Comparison of ENCODE assay signal across 1 cellular context in genomic region chr6:138569970-138570715, GRCh38.
TF ChIP-seq lines count a peak whose summit lies in the region.

No MANE protein-coding gene starts in this region.

TF ChIP-seq in HepG2, 621 proteins besides CTCF, POLR2A, EP300 and RAD21 (continued from another document and continues in another):
- TF ChIP-seq, protein P1, sequence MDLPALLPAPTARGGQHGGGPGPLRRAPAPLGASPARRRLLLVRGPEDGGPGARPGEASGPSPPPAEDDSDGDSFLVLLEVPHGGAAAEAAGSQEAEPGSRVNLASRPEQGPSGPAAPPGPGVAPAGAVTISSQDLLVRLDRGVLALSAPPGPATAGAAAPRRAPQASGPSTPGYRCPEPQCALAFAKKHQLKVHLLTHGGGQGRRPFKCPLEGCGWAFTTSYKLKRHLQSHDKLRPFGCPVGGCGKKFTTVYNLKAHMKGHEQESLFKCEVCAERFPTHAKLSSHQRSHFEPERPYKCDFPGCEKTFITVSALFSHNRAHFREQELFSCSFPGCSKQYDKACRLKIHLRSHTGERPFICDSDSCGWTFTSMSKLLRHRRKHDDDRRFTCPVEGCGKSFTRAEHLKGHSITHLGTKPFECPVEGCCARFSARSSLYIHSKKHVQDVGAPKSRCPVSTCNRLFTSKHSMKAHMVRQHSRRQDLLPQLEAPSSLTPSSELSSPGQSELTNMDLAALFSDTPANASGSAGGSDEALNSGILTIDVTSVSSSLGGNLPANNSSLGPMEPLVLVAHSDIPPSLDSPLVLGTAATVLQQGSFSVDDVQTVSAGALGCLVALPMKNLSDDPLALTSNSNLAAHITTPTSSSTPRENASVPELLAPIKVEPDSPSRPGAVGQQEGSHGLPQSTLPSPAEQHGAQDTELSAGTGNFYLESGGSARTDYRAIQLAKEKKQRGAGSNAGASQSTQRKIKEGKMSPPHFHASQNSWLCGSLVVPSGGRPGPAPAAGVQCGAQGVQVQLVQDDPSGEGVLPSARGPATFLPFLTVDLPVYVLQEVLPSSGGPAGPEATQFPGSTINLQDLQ (CRISPR knock-in tag; IDR thresholded peaks at IDR 0.05): no peak
- TF ChIP-seq ZFP41 (CRISPR knock-in tag; IDR thresholded peaks at IDR 0.05; ENCODE audit: borderline replicate concordance) (no peak), ZMYM3 (CRISPR knock-in tag; IDR thresholded peaks at IDR 0.05) (no peak), ZNF773 (CRISPR knock-in tag; IDR thresholded peaks at IDR 0.05; ENCODE audit: borderline replicate concordance) (no peak), FOXP1 (IDR thresholded peaks at IDR 0.05) (no peak), FOXP1 (CRISPR knock-in tag; IDR thresholded peaks at IDR 0.05) (no peak; the same call in 1 of the 2 replicates), ZNF816 (CRISPR knock-in tag; IDR thresholded peaks at IDR 0.05; ENCODE audit: borderline replicate concordance) (no peak), ZNF337 (CRISPR knock-in tag; IDR thresholded peaks at IDR 0.05; ENCODE audit: borderline replicate concordance, low read depth) (no peak), ZNF549 (CRISPR knock-in tag; IDR thresholded peaks at IDR 0.05) (no peak), GTF2F1 (IDR thresholded peaks at IDR 0.05; ENCODE audit: low read length) (no peak), TP53 (CRISPR knock-in tag; conservative IDR thresholded peaks at IDR 0.05) (no peak), ARID3A (IDR thresholded peaks at IDR 0.05; ENCODE audit: low read depth, low read length) (peak; percentile 84), SRSF9 (IDR thresholded peaks at IDR 0.05; ENCODE audit: borderline replicate concordance, insufficient read depth, low read depth, low read length, poor library complexity, severe bottlenecking) (no peak), ZNF460 (CRISPR knock-in tag; IDR thresholded peaks at IDR 0.05; ENCODE audit: borderline replicate concordance) (no peak), PHF20 (CRISPR knock-in tag; IDR thresholded peaks at IDR 0.05) (no peak), PLRG1 (conservative IDR thresholded peaks at IDR 0.05) (no peak), SIX4 (CRISPR knock-in tag; IDR thresholded peaks at IDR 0.05) (no peak), GFI1 (CRISPR knock-in tag; IDR thresholded peaks at IDR 0.05; ENCODE audit: borderline replicate concordance) (peak; percentile 18; the same call in 1 of the 2 replicates), TRIM24 (CRISPR knock-in tag; IDR thresholded peaks at IDR 0.05) (no peak), ZNF256 (CRISPR knock-in tag; conservative IDR thresholded peaks at IDR 0.05) (no peak), FOXK1 (CRISPR knock-in tag; IDR thresholded peaks at IDR 0.05; ENCODE audit: borderline replicate concordance, low read depth) (no peak; the same call in 1 of the 2 replicates), AKAP8 (CRISPR knock-in tag; IDR thresholded peaks at IDR 0.05) (no peak), GPN1 (CRISPR knock-in tag; IDR thresholded peaks at IDR 0.05; ENCODE audit: borderline replicate concordance) (no peak), SMARCE1 (IDR thresholded peaks at IDR 0.05; ENCODE audit: borderline replicate concordance) (no peak), ZNF724P (CRISPR knock-in tag; IDR thresholded peaks at IDR 0.05; ENCODE audit: borderline replicate concordance) (no peak), MED1 (CRISPR knock-in tag; IDR thresholded peaks at IDR 0.05) (no peak; the same call in 1 of the 2 replicates), TBP (CRISPR knock-in tag; IDR thresholded peaks at IDR 0.05) (no peak), ZNF274 (CRISPR knock-in tag; IDR thresholded peaks at IDR 0.05) (no peak), HNF4G (IDR thresholded peaks at IDR 0.05; ENCODE audit: borderline replicate concordance, low read depth, low read length) (no peak), HNF4G (CRISPR knock-in tag; IDR thresholded peaks at IDR 0.05; ENCODE audit: borderline replicate concordance, low read depth) (no peak), NCOR1 (IDR thresholded peaks at IDR 0.05; ENCODE audit: borderline replicate concordance, low read length) (peak; percentile 81; the same call in 1 of the 2 replicates), RXRA (CRISPR knock-in tag; IDR thresholded peaks at IDR 0.05) (no peak), GABPB1 (CRISPR knock-in tag; IDR thresholded peaks at IDR 0.05) (no peak), ARHGAP35 (CRISPR knock-in tag; IDR thresholded peaks at IDR 0.05; ENCODE audit: borderline replicate concordance) (no peak), CHCHD3 (CRISPR knock-in tag; IDR thresholded peaks at IDR 0.05) (no peak), TEAD2 (CRISPR knock-in tag; IDR thresholded peaks at IDR 0.05) (no peak), PRPF4 (IDR thresholded peaks at IDR 0.05; ENCODE audit: low read depth, low read length, poor library complexity, severe bottlenecking) (no peak), ARID2 (CRISPR knock-in tag; IDR thresholded peaks at IDR 0.05; ENCODE audit: borderline replicate concordance) (no peak), DPF2 (CRISPR knock-in tag; IDR thresholded peaks at IDR 0.05; ENCODE audit: borderline replicate concordance, low read depth) (0 out of 2 replicates have a peak, but pooled peaks have one; percentile 38)
- TF ChIP-seq, protein P2, sequence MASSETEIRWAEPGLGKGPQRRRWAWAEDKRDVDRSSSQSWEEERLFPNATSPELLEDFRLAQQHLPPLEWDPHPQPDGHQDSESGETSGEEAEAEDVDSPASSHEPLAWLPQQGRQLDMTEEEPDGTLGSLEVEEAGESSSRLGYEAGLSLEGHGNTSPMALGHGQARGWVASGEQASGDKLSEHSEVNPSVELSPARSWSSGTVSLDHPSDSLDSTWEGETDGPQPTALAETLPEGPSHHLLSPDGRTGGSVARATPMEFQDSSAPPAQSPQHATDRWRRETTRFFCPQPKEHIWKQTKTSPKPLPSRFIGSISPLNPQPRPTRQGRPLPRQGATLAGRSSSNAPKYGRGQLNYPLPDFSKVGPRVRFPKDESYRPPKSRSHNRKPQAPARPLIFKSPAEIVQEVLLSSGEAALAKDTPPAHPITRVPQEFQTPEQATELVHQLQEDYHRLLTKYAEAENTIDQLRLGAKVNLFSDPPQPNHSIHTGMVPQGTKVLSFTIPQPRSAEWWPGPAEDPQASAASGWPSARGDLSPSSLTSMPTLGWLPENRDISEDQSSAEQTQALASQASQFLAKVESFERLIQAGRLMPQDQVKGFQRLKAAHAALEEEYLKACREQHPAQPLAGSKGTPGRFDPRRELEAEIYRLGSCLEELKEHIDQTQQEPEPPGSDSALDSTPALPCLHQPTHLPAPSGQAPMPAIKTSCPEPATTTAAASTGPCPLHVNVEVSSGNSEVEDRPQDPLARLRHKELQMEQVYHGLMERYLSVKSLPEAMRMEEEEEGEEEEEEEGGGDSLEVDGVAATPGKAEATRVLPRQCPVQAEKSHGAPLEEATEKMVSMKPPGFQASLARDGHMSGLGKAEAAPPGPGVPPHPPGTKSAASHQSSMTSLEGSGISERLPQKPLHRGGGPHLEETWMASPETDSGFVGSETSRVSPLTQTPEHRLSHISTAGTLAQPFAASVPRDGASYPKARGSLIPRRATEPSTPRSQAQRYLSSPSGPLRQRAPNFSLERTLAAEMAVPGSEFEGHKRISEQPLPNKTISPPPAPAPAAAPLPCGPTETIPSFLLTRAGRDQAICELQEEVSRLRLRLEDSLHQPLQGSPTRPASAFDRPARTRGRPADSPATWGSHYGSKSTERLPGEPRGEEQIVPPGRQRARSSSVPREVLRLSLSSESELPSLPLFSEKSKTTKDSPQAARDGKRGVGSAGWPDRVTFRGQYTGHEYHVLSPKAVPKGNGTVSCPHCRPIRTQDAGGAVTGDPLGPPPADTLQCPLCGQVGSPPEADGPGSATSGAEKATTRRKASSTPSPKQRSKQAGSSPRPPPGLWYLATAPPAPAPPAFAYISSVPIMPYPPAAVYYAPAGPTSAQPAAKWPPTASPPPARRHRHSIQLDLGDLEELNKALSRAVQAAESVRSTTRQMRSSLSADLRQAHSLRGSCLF (CRISPR knock-in tag; IDR thresholded peaks at IDR 0.05; ENCODE audit: borderline replicate concordance): no peak
- TF ChIP-seq, protein P3, sequence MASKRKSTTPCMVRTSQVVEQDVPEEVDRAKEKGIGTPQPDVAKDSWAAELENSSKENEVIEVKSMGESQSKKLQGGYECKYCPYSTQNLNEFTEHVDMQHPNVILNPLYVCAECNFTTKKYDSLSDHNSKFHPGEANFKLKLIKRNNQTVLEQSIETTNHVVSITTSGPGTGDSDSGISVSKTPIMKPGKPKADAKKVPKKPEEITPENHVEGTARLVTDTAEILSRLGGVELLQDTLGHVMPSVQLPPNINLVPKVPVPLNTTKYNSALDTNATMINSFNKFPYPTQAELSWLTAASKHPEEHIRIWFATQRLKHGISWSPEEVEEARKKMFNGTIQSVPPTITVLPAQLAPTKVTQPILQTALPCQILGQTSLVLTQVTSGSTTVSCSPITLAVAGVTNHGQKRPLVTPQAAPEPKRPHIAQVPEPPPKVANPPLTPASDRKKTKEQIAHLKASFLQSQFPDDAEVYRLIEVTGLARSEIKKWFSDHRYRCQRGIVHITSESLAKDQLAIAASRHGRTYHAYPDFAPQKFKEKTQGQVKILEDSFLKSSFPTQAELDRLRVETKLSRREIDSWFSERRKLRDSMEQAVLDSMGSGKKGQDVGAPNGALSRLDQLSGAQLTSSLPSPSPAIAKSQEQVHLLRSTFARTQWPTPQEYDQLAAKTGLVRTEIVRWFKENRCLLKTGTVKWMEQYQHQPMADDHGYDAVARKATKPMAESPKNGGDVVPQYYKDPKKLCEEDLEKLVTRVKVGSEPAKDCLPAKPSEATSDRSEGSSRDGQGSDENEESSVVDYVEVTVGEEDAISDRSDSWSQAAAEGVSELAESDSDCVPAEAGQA (IDR thresholded peaks at IDR 0.05; ENCODE audit: low read depth): no peak
- TF ChIP-seq, protein P3 (CRISPR knock-in tag; IDR thresholded peaks at IDR 0.05; ENCODE audit: borderline replicate concordance): no peak
- TF ChIP-seq, protein P4, sequence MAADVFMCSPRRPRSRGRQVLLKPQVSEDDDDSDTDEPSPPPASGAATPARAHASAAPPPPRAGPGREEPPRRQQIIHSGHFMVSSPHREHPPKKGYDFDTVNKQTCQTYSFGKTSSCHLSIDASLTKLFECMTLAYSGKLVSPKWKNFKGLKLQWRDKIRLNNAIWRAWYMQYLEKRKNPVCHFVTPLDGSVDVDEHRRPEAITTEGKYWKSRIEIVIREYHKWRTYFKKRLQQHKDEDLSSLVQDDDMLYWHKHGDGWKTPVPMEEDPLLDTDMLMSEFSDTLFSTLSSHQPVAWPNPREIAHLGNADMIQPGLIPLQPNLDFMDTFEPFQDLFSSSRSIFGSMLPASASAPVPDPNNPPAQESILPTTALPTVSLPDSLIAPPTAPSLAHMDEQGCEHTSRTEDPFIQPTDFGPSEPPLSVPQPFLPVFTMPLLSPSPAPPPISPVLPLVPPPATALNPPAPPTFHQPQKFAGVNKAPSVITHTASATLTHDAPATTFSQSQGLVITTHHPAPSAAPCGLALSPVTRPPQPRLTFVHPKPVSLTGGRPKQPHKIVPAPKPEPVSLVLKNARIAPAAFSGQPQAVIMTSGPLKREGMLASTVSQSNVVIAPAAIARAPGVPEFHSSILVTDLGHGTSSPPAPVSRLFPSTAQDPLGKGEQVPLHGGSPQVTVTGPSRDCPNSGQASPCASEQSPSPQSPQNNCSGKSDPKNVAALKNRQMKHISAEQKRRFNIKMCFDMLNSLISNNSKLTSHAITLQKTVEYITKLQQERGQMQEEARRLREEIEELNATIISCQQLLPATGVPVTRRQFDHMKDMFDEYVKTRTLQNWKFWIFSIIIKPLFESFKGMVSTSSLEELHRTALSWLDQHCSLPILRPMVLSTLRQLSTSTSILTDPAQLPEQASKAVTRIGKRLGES (CRISPR knock-in tag; IDR thresholded peaks at IDR 0.05; ENCODE audit: borderline replicate concordance): no peak
- TF ChIP-seq, protein P5, sequence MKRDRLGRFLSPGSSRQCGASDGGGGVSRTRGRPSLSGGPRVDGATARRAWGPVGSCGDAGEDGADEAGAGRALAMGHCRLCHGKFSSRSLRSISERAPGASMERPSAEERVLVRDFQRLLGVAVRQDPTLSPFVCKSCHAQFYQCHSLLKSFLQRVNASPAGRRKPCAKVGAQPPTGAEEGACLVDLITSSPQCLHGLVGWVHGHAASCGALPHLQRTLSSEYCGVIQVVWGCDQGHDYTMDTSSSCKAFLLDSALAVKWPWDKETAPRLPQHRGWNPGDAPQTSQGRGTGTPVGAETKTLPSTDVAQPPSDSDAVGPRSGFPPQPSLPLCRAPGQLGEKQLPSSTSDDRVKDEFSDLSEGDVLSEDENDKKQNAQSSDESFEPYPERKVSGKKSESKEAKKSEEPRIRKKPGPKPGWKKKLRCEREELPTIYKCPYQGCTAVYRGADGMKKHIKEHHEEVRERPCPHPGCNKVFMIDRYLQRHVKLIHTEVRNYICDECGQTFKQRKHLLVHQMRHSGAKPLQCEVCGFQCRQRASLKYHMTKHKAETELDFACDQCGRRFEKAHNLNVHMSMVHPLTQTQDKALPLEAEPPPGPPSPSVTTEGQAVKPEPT (CRISPR knock-in tag; IDR thresholded peaks at IDR 0.05; ENCODE audit: low read depth): no peak
